Comparison of ENCODE assay signal across 15 cellular contexts in genomic region chr1:114063544-114063943, GRCh38.
A peak's percentile ranks its signal among the peaks of the same experiment; 100 is the strongest.
DNase-seq lines count a peak whose midpoint lies in the region; ATAC-seq and TF ChIP-seq lines count a peak whose summit lies in the region.
"Had no signal": no experiment of that assay in that cellular context is flagged by ENCODE, and none has a peak within 500 bp of the region (broad histone marks: within the 10 kb centered on the region; RNA-seq: fewer than 3 reads in every experiment).

No MANE protein-coding gene starts in this region.

- no peak overlapping the region for H3K27ac Mint-ChIP-seq in stimulated activated effector memory CD8-positive, alpha-beta T cell treated with anti-CD3 and anti-CD28 coated beads, Interleukin-12 subunit alpha, Interleukin-12 subunit beta, amount 100 ng/mL, for 72 hours
- H3K27ac Mint-ChIP-seq in activated T-helper 2 cell treated with anti-CD3 and anti-CD28 coated beads, Interferon-gamma antibody, Interleukin-2, Interleukin-4, amounts not matched to agents 10 μg/mL and 5 μg/mL and 100 μg/mL, durations not matched to agents 14 hours and 24 hours and 36 hours, result no peak overlapping the region
- H3K27ac Mint-ChIP-seq: B cell; CD4-positive, alpha-beta T cell; GM23338; H9 had no signal

- no peaks in the 10 kb centered on the region for H3K4me1 Mint-ChIP-seq in stimulated activated effector memory CD8-positive, alpha-beta T cell treated with anti-CD3 and anti-CD28 coated beads, Interleukin-12 subunit alpha, Interleukin-12 subunit beta, amount 100 ng/mL, for 72 hours
- no peaks in the 10 kb centered on the region for H3K4me1 Mint-ChIP-seq in activated T-helper 2 cell treated with anti-CD3 and anti-CD28 coated beads, Interferon-gamma antibody, Interleukin-2, Interleukin-4, amounts not matched to agents 10 μg/mL and 5 μg/mL and 100 μg/mL, durations not matched to agents 14 hours and 24 hours and 36 hours (ENCODE audit: low read depth)
- H3K4me1 Mint-ChIP-seq: B cell had no signal

- BruUV-seq in A673 (replicated peaks; lab: Mats Ljungman, UMichigan), result no TSS peak

- CTCF ChIA-PET in A673 (lab: Charles Lee), result no interaction called here

- no peak overlapping the region for H3K4me3 ChIP-seq in A673 (ENCODE audit: low read depth, low read length, poor library complexity, severe bottlenecking)
- H3K4me3 ChIP-seq in LNCaP clone FGC (ENCODE audit: low read depth, low read length), result no peak overlapping the region
- H3K4me3 ChIP-seq: GM12878, GM23338 had no signal

- POLR2A ChIA-PET in A673 (lab: Charles Lee; ENCODE audit: low non-redundant PET), result no interaction called here

- peaks cover 8% of the 10 kb centered on the region for H3K9me3 ChIP-seq in A673 (ENCODE audit: low read depth, low read length, poor library complexity, severe bottlenecking)

- no peaks in the 10 kb centered on the region for H3K9me3 Mint-ChIP-seq in stimulated activated effector memory CD8-positive, alpha-beta T cell treated with anti-CD3 and anti-CD28 coated beads, Interleukin-12 subunit alpha, Interleukin-12 subunit beta, amount 100 ng/mL, for 72 hours
- H3K9me3 Mint-ChIP-seq in activated T-helper 2 cell treated with anti-CD3 and anti-CD28 coated beads, Interferon-gamma antibody, Interleukin-2, Interleukin-4, amounts not matched to agents 10 μg/mL and 5 μg/mL and 100 μg/mL, durations not matched to agents 14 hours and 24 hours and 36 hours, result no peaks in the 10 kb centered on the region
- H3K9me3 Mint-ChIP-seq: CD4-positive, alpha-beta T cell had no signal

- no peak for DNase-seq in A673 (ENCODE audit: low spot score)
- peak; percentile 7 for DNase-seq in LNCaP clone FGC (ENCODE audit: low read depth)
- DNase-seq in SK-N-DZ (ENCODE audit: low spot score), result peak; percentile 46
- peak in 1 of 2 donors; percentile 7 for DNase-seq in foreskin keratinocyte
- DNase-seq in stimulated activated effector memory CD8-positive, alpha-beta T cell treated with anti-CD3 and anti-CD28 coated beads, Interleukin-12 subunit alpha, Interleukin-12 subunit beta, amount 100 ng/mL, for 72 hours (ENCODE audit: low spot score in 2 of 2), result no peak
- no peak for DNase-seq in activated T-helper 2 cell treated with anti-CD3 and anti-CD28 coated beads, Interferon-gamma antibody, Interleukin-2, Interleukin-4, amounts not matched to agents 10 μg/mL and 5 μg/mL and 100 μg/mL, durations not matched to agents 14 hours and 24 hours and 36 hours (ENCODE audit: low spot score)
- no peak for DNase-seq in stimulated activated naive CD4-positive, alpha-beta T cell treated with Interleukin-2 at 50 U/mL for 16 hours (lab: John Stamatoyannopoulos, UW)
- DNase-seq: C1 segment of cervical spinal cord; Calu3; CD4-positive, alpha-beta T cell; DMS79; H9 had no signal

- H3K27me3 ChIP-seq in A673 (replicated peaks; ENCODE audit: insufficient read depth, low read depth, low read length, poor library complexity) (no peaks in the 10 kb centered on the region), foreskin keratinocyte (no peaks in the 10 kb centered on the region)

- intact Hi-C loops in A673 (cut with micrococcal nuclease; ENCODE audit: unreplicated experiment), result no loop called here
- intact Hi-C loops in activated T-helper 2 cell treated with anti-CD3 and anti-CD28 coated beads, Interferon-gamma antibody, Interleukin-2, Interleukin-4, amounts not matched to agents 10 μg/mL and 5 μg/mL and 100 μg/mL, durations not matched to agents 14 hours and 24 hours and 36 hours (cut with micrococcal nuclease), result no loop called here

- no peak overlapping the region for H3K4me3 Mint-ChIP-seq in stimulated activated effector memory CD8-positive, alpha-beta T cell treated with anti-CD3 and anti-CD28 coated beads, Interleukin-12 subunit alpha, Interleukin-12 subunit beta, amount 100 ng/mL, for 72 hours
- H3K4me3 Mint-ChIP-seq in activated T-helper 2 cell treated with anti-CD3 and anti-CD28 coated beads, Interferon-gamma antibody, Interleukin-2, Interleukin-4, amounts not matched to agents 10 μg/mL and 5 μg/mL and 100 μg/mL, durations not matched to agents 14 hours and 24 hours and 36 hours (ENCODE audit: low read depth), result no peak overlapping the region
- H3K4me3 Mint-ChIP-seq: B cell; CD4-positive, alpha-beta T cell; GM23338; H9 had no signal

- no peak for ATAC-seq in foreskin keratinocyte
- ATAC-seq in stimulated activated effector memory CD8-positive, alpha-beta T cell treated with anti-CD3 and anti-CD28 coated beads, Interleukin-12 subunit alpha, Interleukin-12 subunit beta, amount 100 ng/mL, for 72 hours, result no peak
- ATAC-seq: GM12878, GM23338 had no signal

- H3K4me1 ChIP-seq in A673 (ENCODE audit: insufficient read depth, low read length, poor library complexity, severe bottlenecking), result peaks cover 18% of the 10 kb centered on the region
- H3K4me1 ChIP-seq in foreskin keratinocyte, result no peaks in the 10 kb centered on the region

- peak overlapping the region; percentile 56 for H3K27ac ChIP-seq in A673 (ENCODE audit: low read depth, low read length, poor library complexity, severe bottlenecking)
- H3K27ac ChIP-seq in foreskin keratinocyte, result no peak overlapping the region

- no peak for TF ChIP-seq CTCF in A673 (conservative IDR thresholded peaks at IDR 0.05; ENCODE audit: low read depth, low read length)
- TF ChIP-seq CTCF in LNCaP clone FGC (IDR thresholded peaks at IDR 0.05; ENCODE audit: control insufficient read depth, extremely low read depth, insufficient read depth), result no peak
- TF ChIP-seq CTCF in foreskin keratinocyte (conservative IDR thresholded peaks at IDR 0.05), result peak; percentile 4

- H3K36me3 Mint-ChIP-seq in stimulated activated effector memory CD8-positive, alpha-beta T cell treated with anti-CD3 and anti-CD28 coated beads, Interleukin-12 subunit alpha, Interleukin-12 subunit beta, amount 100 ng/mL, for 72 hours, result no peaks in the 10 kb centered on the region
- no peaks in the 10 kb centered on the region for H3K36me3 Mint-ChIP-seq in activated T-helper 2 cell treated with anti-CD3 and anti-CD28 coated beads, Interferon-gamma antibody, Interleukin-2, Interleukin-4, amounts not matched to agents 10 μg/mL and 5 μg/mL and 100 μg/mL, durations not matched to agents 14 hours and 24 hours and 36 hours (ENCODE audit: low read depth)

- no peaks in the 10 kb centered on the region for H3K27me3 Mint-ChIP-seq in activated T-helper 2 cell treated with anti-CD3 and anti-CD28 coated beads, Interferon-gamma antibody, Interleukin-2, Interleukin-4, amounts not matched to agents 10 μg/mL and 5 μg/mL and 100 μg/mL, durations not matched to agents 14 hours and 24 hours and 36 hours (ENCODE audit: low read depth)

- H3K36me3 ChIP-seq in A673 (ENCODE audit: insufficient read depth, low read length, poor library complexity, severe bottlenecking), result no peaks in the 10 kb centered on the region

Comparison
In these comparisons a context has a peak if more than half of its experiments do, and no peak if none do; other contexts are left out.
1. DNase-seq: peak in LNCaP clone FGC (single experiment) and SK-N-DZ (single experiment); none in A673 (single experiment), stimulated activated effector memory CD8-positive, alpha-beta T cell treated with anti-CD3 and anti-CD28 coated beads, Interleukin-12 subunit alpha, Interleukin-12 subunit beta, amount 100 ng/mL, for 72 hours (0 of 2), activated T-helper 2 cell treated with anti-CD3 and anti-CD28 coated beads, Interferon-gamma antibody, Interleukin-2, Interleukin-4, amounts not matched to agents 10 μg/mL and 5 μg/mL and 100 μg/mL, durations not matched to agents 14 hours and 24 hours and 36 hours (single experiment) and stimulated activated naive CD4-positive, alpha-beta T cell treated with Interleukin-2 at 50 U/mL for 16 hours (single experiment).